ENCODE assay signal across 8 cellular contexts in genomic region chr5:65480306-65480865, GRCh38. TPM values are rescaled to one million over a fixed set of nuclear protein-coding genes. Genes with fewer than 3 reads are reported as not detected.
DNase-seq lines count a peak whose midpoint lies in the region; ATAC-seq and TF ChIP-seq lines count a peak whose summit lies in the region.

No MANE protein-coding gene starts in this region.

- H3K27me3 ChIP-seq in OCI-LY3 (ENCODE audit: low read depth, low read length) (no peaks in the 10 kb centered on the region), right atrium auricular region (no peaks in the 10 kb centered on the region)

- no peak for TF ChIP-seq CTCF in OCI-LY3 (IDR thresholded peaks at IDR 0.05; ENCODE audit: low read depth, low read length)
- no peak for TF ChIP-seq CTCF in right atrium auricular region (IDR thresholded peaks at IDR 0.05)

- H3K79me2 ChIP-seq in OCI-LY3 (ENCODE audit: low read length) = no peaks in the 10 kb centered on the region

- H3K27ac ChIP-seq in OCI-LY3 (ENCODE audit: low read length) (no peak overlapping the region), right atrium auricular region (peak overlapping the region; percentile 85 to 86)

- peaks cover 18% of the 10 kb centered on the region for H3K4me1 ChIP-seq in OCI-LY3 (ENCODE audit: low read length)
- peaks cover 0 to 18% of the 10 kb centered on the region in 2 donors for H3K4me1 ChIP-seq in right atrium auricular region

- DNase-seq in GM04504 (ENCODE audit: low read depth) (peak; percentile 61), amygdala (lab: John Stamatoyannopoulos, UW) (peak in 30 of 56 donors; percentile 5 to 71 (median 19)), right atrium auricular region (ENCODE audit: low spot score) (peak; percentile 88), putamen (ENCODE audit: low spot score) (peak; percentile 9), NCI-H2081 treated with DMSO at 0.1 percent for 48 hours (lab: John Stamatoyannopoulos, UW) (no peak)

- no peaks in the 10 kb centered on the region for H4K20me1 ChIP-seq in OCI-LY3 (ENCODE audit: insufficient read depth, low read length)

- H3K4me2 ChIP-seq in OCI-LY3 (ENCODE audit: low read length) = peak overlapping the region; percentile 93

- H2AFZ ChIP-seq in OCI-LY3 (ENCODE audit: low read depth, low read length) = peak overlapping the region; percentile 99; the same call in 1 of the 2 replicates

- ATAC-seq in HG02678 (IDR thresholded peaks at IDR 0.05; ENCODE audit: unreplicated experiment) (peak; percentile 22), HG03280 (IDR thresholded peaks at IDR 0.05; ENCODE audit: unreplicated experiment) (no peak)

- H3K9me3 ChIP-seq in OCI-LY3 (ENCODE audit: insufficient read depth, low read length) = no peaks in the 10 kb centered on the region
- no peaks in the 10 kb centered on the region for H3K9me3 ChIP-seq in right atrium auricular region

- H3K36me3 ChIP-seq in OCI-LY3 (replicated peaks; ENCODE audit: low read depth, low read length) (no peaks in the 10 kb centered on the region), right atrium auricular region (no peaks in the 10 kb centered on the region)

- peak overlapping the region; percentile 66 for H3K9ac ChIP-seq in OCI-LY3 (ENCODE audit: low read length)

- H3K4me3 ChIP-seq in OCI-LY3 (ENCODE audit: low read length) (peak overlapping the region; percentile 88), right atrium auricular region (peak overlapping the region; percentile 43 to 57)

RNA-seq across cellular contexts. Expression of gene ADAMTS6, which starts 1.3 kb away (rescaled TPM):
- total RNA-seq in right atrium auricular region = 1 to 10 TPM in 1 of 2 donors, under 1 TPM in 1; 0.74 to 2.2 TPM
